ENCODE assay signal across 1 cellular context in genomic region chr19:42229855-42230331, GRCh38.
TF ChIP-seq lines count a peak whose summit lies in the region.

No MANE protein-coding gene starts in this region.

TF ChIP-seq in GM12878, 131 proteins besides CTCF, POLR2A, EP300 and RAD21:
- no peak for TF ChIP-seq E2F8 (IDR thresholded peaks at IDR 0.05; ENCODE audit: low read depth, partially characterized antibody)
- no peak for TF ChIP-seq CHD2 (IDR thresholded peaks at IDR 0.05; ENCODE audit: borderline replicate concordance, low read depth, low read length)
- TF ChIP-seq SMARCA5 (IDR thresholded peaks at IDR 0.05): no peak
- TF ChIP-seq CBFB (IDR thresholded peaks at IDR 0.05; ENCODE audit: low read depth): no peak
- TF ChIP-seq MTA3 (IDR thresholded peaks at IDR 0.05; ENCODE audit: borderline replicate concordance, low read length): no peak
- no peak for TF ChIP-seq ZNF217 (IDR thresholded peaks at IDR 0.05)
- TF ChIP-seq ATF3 (IDR thresholded peaks at IDR 0.05; ENCODE audit: borderline replicate concordance, extremely low read depth, low read depth, low read length): no peak
- TF ChIP-seq JUNB (IDR thresholded peaks at IDR 0.05): no peak
- no peak for TF ChIP-seq BACH1 (IDR thresholded peaks at IDR 0.05; ENCODE audit: borderline replicate concordance)
- TF ChIP-seq MAX (IDR thresholded peaks at IDR 0.05; ENCODE audit: low read depth, low read length): no peak
